30 cellular contexts compared by ENCODE assay signal in the genomic region with DNA sequence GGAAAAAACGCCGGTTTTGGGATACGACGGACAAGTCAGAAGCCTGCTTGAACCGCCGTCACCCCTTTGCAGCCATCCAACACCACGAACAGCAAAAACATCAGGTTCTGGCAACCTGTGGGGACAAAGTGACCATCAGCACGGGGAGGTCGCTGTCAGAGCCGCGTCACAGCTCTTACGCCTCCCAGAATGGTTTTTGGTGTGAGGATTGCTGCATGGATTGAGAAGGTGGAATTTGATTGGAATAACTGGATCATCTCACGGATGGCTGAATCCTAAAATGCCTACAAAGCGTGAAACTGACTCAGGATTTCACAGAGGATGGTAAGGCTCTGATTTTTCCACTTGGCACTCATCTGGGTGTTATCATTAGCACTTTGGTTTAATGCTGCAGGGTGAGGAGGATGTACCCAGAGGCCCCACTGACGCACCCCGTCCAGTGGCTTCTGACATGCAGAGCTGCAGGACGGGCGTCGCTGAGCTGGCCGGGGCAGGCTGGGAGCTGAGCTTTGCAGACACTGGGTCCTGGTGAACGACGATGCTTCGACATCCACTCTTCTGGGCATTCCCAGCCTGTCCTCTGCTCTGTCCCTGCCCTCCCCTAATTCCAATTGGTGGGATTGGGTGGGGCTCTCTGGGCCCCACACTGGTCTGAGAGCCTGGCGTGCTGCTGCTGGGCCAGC.
DNase-seq lines count a peak whose midpoint lies in the region; ATAC-seq and TF ChIP-seq lines count a peak whose summit lies in the region.
"Had no signal": no experiment of that assay in that cellular context is flagged by ENCODE, and none has a peak within 500 bp of the region (broad histone marks: within the 10 kb centered on the region; RNA-seq: fewer than 3 reads in every experiment).

No MANE protein-coding gene starts in this region.

- intact Hi-C loops in cardiac septum (cut with DNase I): no loop called here
- intact Hi-C loops in Right ventricle myocardium inferior (cut with DNase I): loop anchor here (5.0 kb wide), 1 partner anchor 148 kb away; no protein-coding TSS in a partner anchor

- ATAC-seq in Right ventricle myocardium inferior (no peak), thoracic aorta (ENCODE audit: insufficient number of reproducible peaks, low FRiP score, low read depth) (no peak)
- ATAC-seq: activated CD8-positive, alpha-beta T cell treated with anti-CD3 and anti-CD28 coated beads, Interleukin-2, amount 10 ng/mL, durations not matched to agents 7 days and 5 days; activated T-helper 17 cell treated with anti-CD3 and anti-CD28 coated beads, Interleukin-2, amount 50 U/mL, for 72 hours; lower lobe of right lung; naive thymus-derived CD4-positive, alpha-beta T cell; stimulated activated naive B cell treated with anti-CD40 and anti-IgM and Interleukin-4, amounts not matched to agents 10 μg/mL and 1 μg/mL and 100 μg/mL, for 72 hours had no signal

- no peaks in the 10 kb centered on the region for H3K27me3 ChIP-seq in SJCRH30
- H3K27me3 ChIP-seq in thoracic aorta (replicated peaks; ENCODE audit: insufficient read depth): no peaks in the 10 kb centered on the region
- H3K27me3 ChIP-seq: cardiac muscle cell had no signal

- H3K4me1 ChIP-seq in SJCRH30 (peaks cover 38% of the 10 kb centered on the region), thoracic aorta (ENCODE audit: control insufficient read depth in 1 of 2, low read depth in 2 of 2) (peaks cover 7 to 54% of the 10 kb centered on the region in 2 donors)

- DNase-seq in cardiac septum (ENCODE audit: low spot score) (peak; percentile 49), Right ventricle myocardium inferior (ENCODE audit: missing footprints) (no peak), SJCRH30 (peak; percentile 33 to 49), kidney glomerular epithelial cell (lab: John Stamatoyannopoulos, UW) (peak; percentile 1), thoracic aorta (ENCODE audit: low spot score) (no peak), ecto neural progenitor cell (ENCODE audit: low spot score) (no peak)
- no peak for DNase-seq in stimulated activated naive CD4-positive, alpha-beta T cell (lab: John Stamatoyannopoulos, UW)
- no peak for DNase-seq in activated CD4-positive, alpha-beta T cell treated with anti-CD3 and anti-CD28 coated beads for 1 hour
- DNase-seq: 8988T; activated CD4-positive, alpha-beta T cell treated with anti-CD3 and anti-CD28 coated beads for 4 hours; activated CD8-positive, alpha-beta T cell treated with anti-CD3 and anti-CD28 coated beads, Interleukin-2, amount 10 ng/mL, durations not matched to agents 7 days and 5 days; amniotic stem cell; CD4-positive, alpha-beta T cell; cortex of kidney; DND-41; endodermal cell; GF-D8; glutamatergic neuron; HFFc6; KBM-7; lower lobe of right lung; naive thymus-derived CD4-positive, alpha-beta T cell; NCI-H1930; NCI-H526 treated with DMSO at 0.1 percent for 48 hours; NK-92 treated with Interleukin-12 subunit alpha and Interleukin-12 subunit beta, amount 100 ng/mL, for 24 hours; PC-9; stimulated activated naive B cell treated with anti-CD40 and anti-IgM and Interleukin-4, amounts not matched to agents 10 μg/mL and 1 μg/mL and 100 μg/mL, for 72 hours had no signal

- no peaks in the 10 kb centered on the region for H3K36me3 ChIP-seq in SJCRH30
- H3K36me3 ChIP-seq in thoracic aorta: no peaks in the 10 kb centered on the region
- H3K36me3 ChIP-seq: cardiac muscle cell, lower lobe of right lung had no signal

- no peaks in the 10 kb centered on the region for H3K9me3 ChIP-seq in SJCRH30 (replicated peaks)
- H3K9me3 ChIP-seq in thoracic aorta: no peaks in the 10 kb centered on the region
- H3K9me3 ChIP-seq: lower lobe of right lung had no signal

- peak overlapping the region; percentile 39 for H3K4me3 ChIP-seq in SJCRH30
- H3K4me3 ChIP-seq in thoracic aorta: no peak overlapping the region
- H3K4me3 ChIP-seq: cardiac muscle cell, lower lobe of right lung, PC-9, skin epidermis had no signal

- TF ChIP-seq CTCF in thoracic aorta (IDR thresholded peaks at IDR 0.05): no peak

- H3K27ac ChIP-seq in SJCRH30 (peak overlapping the region; percentile 12; the same call in 1 of the 2 replicates), thoracic aorta (peak overlapping the region; percentile 59 to 68)
- H3K27ac ChIP-seq: cardiac muscle cell, lower lobe of right lung, PC-9, skin epidermis had no signal

Comparison
In these comparisons a context has a peak if more than half of its experiments do, and no peak if none do; other contexts are left out.
1. DNase-seq: peak in cardiac septum (single experiment), SJCRH30 (2 of 2) and kidney glomerular epithelial cell (single experiment); none in Right ventricle myocardium inferior (single experiment), thoracic aorta (single experiment), stimulated activated naive CD4-positive, alpha-beta T cell (0 of 6), activated CD4-positive, alpha-beta T cell treated with anti-CD3 and anti-CD28 coated beads for 1 hour (single experiment) and ecto neural progenitor cell (single experiment).